13 cellular contexts compared by ENCODE assay signal in genomic region chr18:44592639-44593038, GRCh38.
DNase-seq lines count a peak whose midpoint lies in the region; ATAC-seq and TF ChIP-seq lines count a peak whose summit lies in the region.
"Had no signal": no experiment of that assay in that cellular context is flagged by ENCODE, and none has a peak within 500 bp of the region (broad histone marks: within the 10 kb centered on the region; RNA-seq: fewer than 3 reads in every experiment).

No MANE protein-coding gene starts in this region.

- no peak overlapping the region for H3K14ac ChIP-seq in IMR-90 (replicated peaks; ENCODE audit: low read depth, low read length)

- H3K4me3 ChIP-seq in IMR-90 (ENCODE audit: insufficient read depth, low read depth, low read length) (no peak overlapping the region), left ventricle myocardium inferior (no peak overlapping the region), skeletal muscle satellite cell (ENCODE audit: low read length) (no peak overlapping the region), endodermal cell (ENCODE audit: low read length) (no peak overlapping the region), H7 (ENCODE audit: insufficient read depth, low read depth, low read length) (no peak overlapping the region)

- H2BK5ac ChIP-seq in IMR-90 (ENCODE audit: low read depth, low read length, poor library complexity, severe bottlenecking), result no peak overlapping the region

- CTCF ChIA-PET in IMR-90 (lab: Yijun Ruan, JAX), result no interaction called here

- H3K9me1 ChIP-seq in IMR-90 (ENCODE audit: insufficient read depth, low read length), result no peaks in the 10 kb centered on the region

- no peak overlapping the region; a peak in 1 of 4 replicates for H4K8ac ChIP-seq in IMR-90 (ENCODE audit: low read depth in 2 of 2, low read length in 2 of 2)

- POLR2A ChIA-PET in IMR-90 (lab: Charles Lee; ENCODE audit: unreplicated experiment), result no interaction called here

- TF ChIP-seq RAD21 in IMR-90 (IDR thresholded peaks at IDR 0.05; ENCODE audit: low read length), result no peak

- WGBS in IMR-90 (ENCODE audit: extremely low coverage in 2 of 2, insufficient read length in 1 of 2), 2 experiments, result no CpG with 5 or more reads among the region's 2 CpGs
- WGBS in endodermal cell (ENCODE audit: insufficient coverage in 1 of 2, insufficient read length in 1 of 2), 2 experiments, result 78 to 92% methylated on average over 1 to 2 of the region's 2 CpGs

- H3K4ac ChIP-seq in IMR-90 (ENCODE audit: low read depth, low read length), result no peak overlapping the region

- no peak overlapping the region for H3K27ac Mint-ChIP-seq in endodermal cell
- H3K27ac Mint-ChIP-seq: activated naive CD4-positive, alpha-beta T cell treated with anti-CD3 and anti-CD28 coated beads, Interleukin-2, amount 50 U/mL, for 72 hours; effector memory CD8-positive, alpha-beta T cell; naive B cell had no signal

- in situ Hi-C loops in IMR-90 (cut with MboI; ENCODE audit: low sequenced_read_pairs), result no loop called here

- H2BK120ac ChIP-seq in IMR-90 (ENCODE audit: low read depth, low read length), result peak overlapping the region; percentile 38; the same call in 1 of the 2 replicates

- no peak overlapping the region for H2AK9ac ChIP-seq in IMR-90 (replicated peaks; ENCODE audit: low read depth, low read length, poor library complexity)

- H3K36me3 ChIP-seq in IMR-90 (ENCODE audit: control insufficient read depth, insufficient read depth, low read length) (no peaks in the 10 kb centered on the region), left ventricle myocardium inferior (no peaks in the 10 kb centered on the region), skeletal muscle satellite cell (ENCODE audit: insufficient read depth, low read length) (no peaks in the 10 kb centered on the region), endodermal cell (ENCODE audit: control insufficient read depth, insufficient read depth, low read length) (no peaks in the 10 kb centered on the region), H7 (replicated peaks; ENCODE audit: control insufficient read depth, insufficient read depth, low read length) (no peaks in the 10 kb centered on the region)

- no peaks in the 10 kb centered on the region for H3K36me3 Mint-ChIP-seq in endodermal cell (ENCODE audit: low read depth)
- H3K36me3 Mint-ChIP-seq: activated naive CD4-positive, alpha-beta T cell treated with anti-CD3 and anti-CD28 coated beads, Interleukin-2, amount 50 U/mL, for 72 hours; naive B cell had no signal

- ATAC-seq in IMR-90 (ENCODE audit: low read depth), result peak; percentile 81
- no peak for ATAC-seq in GM21515 (IDR thresholded peaks at IDR 0.05; ENCODE audit: unreplicated experiment)
- ATAC-seq: activated naive CD4-positive, alpha-beta T cell treated with anti-CD3 and anti-CD28 coated beads, Interleukin-2, amount 50 U/mL, for 72 hours; effector memory CD8-positive, alpha-beta T cell had no signal

- H3K79me1 ChIP-seq in IMR-90 (ENCODE audit: low read depth in 1 of 2, low read length in 2 of 2), result no peaks in the 10 kb centered on the region

- H3K18ac ChIP-seq in IMR-90 (ENCODE audit: low read depth, low read length), result no peak overlapping the region

- H2BK20ac ChIP-seq in IMR-90 (ENCODE audit: low read depth, low read length), result no peak overlapping the region

- peaks cover 10% of the 10 kb centered on the region for H3K4me1 Mint-ChIP-seq in endodermal cell

- H3K9ac ChIP-seq in IMR-90 (ENCODE audit: low read depth, low read length) (no peak overlapping the region), skeletal muscle satellite cell (ENCODE audit: low read depth, low read length) (peak overlapping the region; percentile 30), endodermal cell (ENCODE audit: extremely low read depth, low read length, poor library complexity, severe bottlenecking) (no peak overlapping the region)

- H3K27ac ChIP-seq in IMR-90 (ENCODE audit: insufficient read depth, low read length) (peak overlapping the region; percentile 81), left ventricle myocardium inferior (replicated peaks) (peak overlapping the region; percentile 70), endodermal cell (ENCODE audit: low read depth, low read length) (no peak overlapping the region)

- H3K23ac ChIP-seq in IMR-90 (ENCODE audit: low read depth, low read length), result no peak overlapping the region

- no peak overlapping the region for H3K56ac ChIP-seq in IMR-90 (ENCODE audit: extremely low read depth, insufficient read depth, low read length)

- H3K4me2 ChIP-seq in IMR-90 (ENCODE audit: low read depth, low read length), result 0 out of 2 replicates have a peak overlapping the region, but pooled peaks have one; percentile 43
- H3K4me2 ChIP-seq in skeletal muscle satellite cell (ENCODE audit: low read length), result no peak overlapping the region

- no peak overlapping the region for H4K91ac ChIP-seq in IMR-90 (ENCODE audit: insufficient read depth, low read depth, low read length)

- dilution Hi-C loops in IMR-90 (cut with HindIII; ENCODE audit: low sequenced_read_pairs, unreplicated experiment), result no loop called here

- peaks cover 5% of the 10 kb centered on the region for H3K4me1 ChIP-seq in IMR-90 (ENCODE audit: control insufficient read depth, insufficient read depth, low read length)
- H3K4me1 ChIP-seq in left ventricle myocardium inferior, result peaks cover 43% of the 10 kb centered on the region
- peaks cover 41% of the 10 kb centered on the region for H3K4me1 ChIP-seq in skeletal muscle satellite cell (ENCODE audit: control insufficient read depth, insufficient read depth, low read length)
- no peaks in the 10 kb centered on the region for H3K4me1 ChIP-seq in endodermal cell (ENCODE audit: control insufficient read depth, insufficient read depth, low read length)

- no peaks in the 10 kb centered on the region for H3K9me3 ChIP-seq in IMR-90 (ENCODE audit: control insufficient read depth, insufficient read depth, low read length)
- no peaks in the 10 kb centered on the region for H3K9me3 ChIP-seq in left ventricle myocardium inferior (replicated peaks)
- H3K9me3 ChIP-seq in skeletal muscle satellite cell (replicated peaks; ENCODE audit: low read length), result no peaks in the 10 kb centered on the region
- no peaks in the 10 kb centered on the region for H3K9me3 ChIP-seq in endodermal cell (ENCODE audit: control insufficient read depth, low read length)

- no peaks in the 10 kb centered on the region for H3K27me3 ChIP-seq in IMR-90 (ENCODE audit: control insufficient read depth, insufficient read depth, low read length)
- no peaks in the 10 kb centered on the region for H3K27me3 ChIP-seq in left ventricle myocardium inferior (ENCODE audit: low read depth)
- H3K27me3 ChIP-seq in skeletal muscle satellite cell (ENCODE audit: control insufficient read depth, insufficient read depth, low read length), result no peaks in the 10 kb centered on the region
- H3K27me3 ChIP-seq in endodermal cell (ENCODE audit: control insufficient read depth, insufficient read depth, low read length, poor library complexity, severe bottlenecking), result no peaks in the 10 kb centered on the region
- H3K27me3 ChIP-seq in H7 (ENCODE audit: control insufficient read depth, insufficient read depth, low read length), result no peaks in the 10 kb centered on the region

- H3K9me3 Mint-ChIP-seq in endodermal cell, result no peaks in the 10 kb centered on the region
- H3K9me3 Mint-ChIP-seq: activated naive CD4-positive, alpha-beta T cell treated with anti-CD3 and anti-CD28 coated beads, Interleukin-2, amount 50 U/mL, for 72 hours; effector memory CD8-positive, alpha-beta T cell; naive B cell had no signal

- no peaks in the 10 kb centered on the region for H4K20me1 ChIP-seq in IMR-90 (ENCODE audit: insufficient read depth, low read length)

- H2AFZ ChIP-seq in IMR-90 (replicated peaks; ENCODE audit: low read length, poor library complexity), result no peak overlapping the region

- intact Hi-C loops in IMR-90 (cut with micrococcal nuclease) (no loop called here), left ventricle myocardium inferior (cut with micrococcal nuclease) (no loop called here)

- H2BK15ac ChIP-seq in IMR-90 (ENCODE audit: low read depth, low read length), result no peak overlapping the region

- H2AK5ac ChIP-seq in IMR-90 (ENCODE audit: low read depth, low read length), result no peak overlapping the region

- DNase-seq in IMR-90 (peak; percentile 70), astrocyte of the hippocampus (ENCODE audit: low read depth, low spot score) (peak; percentile 64), left ventricle myocardium inferior (no peak), endodermal cell (no peak), H7 (no peak), hypothalamus (lab: John Stamatoyannopoulos, UW) (no peak)
- DNase-seq: effector memory CD8-positive, alpha-beta T cell; GOT3; naive B cell; NCI-H187 had no signal

- TF ChIP-seq CTCF in IMR-90 (conservative IDR thresholded peaks at IDR 0.05; ENCODE audit: low read depth, low read length) (no peak), left ventricle myocardium inferior (IDR thresholded peaks at IDR 0.05; ENCODE audit: borderline replicate concordance) (no peak), endodermal cell (conservative IDR thresholded peaks at IDR 0.05) (no peak)

- no peak overlapping the region for H3K4me3 Mint-ChIP-seq in endodermal cell
- H3K4me3 Mint-ChIP-seq: effector memory CD8-positive, alpha-beta T cell; naive B cell had no signal

- BruUV-seq in IMR-90 (replicated peaks; lab: Mats Ljungman, UMichigan), result no TSS peak

- TF ChIP-seq POLR2A in IMR-90 (IDR thresholded peaks at IDR 0.05; ENCODE audit: low read depth, low read length), result no peak

- H4K5ac ChIP-seq in IMR-90 (ENCODE audit: low read depth, low read length), result no peak overlapping the region

- H3K27me3 Mint-ChIP-seq in endodermal cell (ENCODE audit: insufficient read depth), result no peaks in the 10 kb centered on the region

TF ChIP-seq in IMR-90, 13 proteins besides CTCF, POLR2A, EP300 and RAD21:
- TF ChIP-seq USF2 (IDR thresholded peaks at IDR 0.05; ENCODE audit: low read depth, low read length), result no peak
- peak; percentile 63; the same call in 1 of the 2 replicates for TF ChIP-seq CEBPB (IDR thresholded peaks at IDR 0.05; ENCODE audit: low read depth, low read length)
- TF ChIP-seq FOS (IDR thresholded peaks at IDR 0.05; ENCODE audit: low read depth, low read length), result peak; percentile 50; the same call in 1 of the 2 replicates

Comparison
In these comparisons a context has a peak if more than half of its experiments do, and no peak if none do; other contexts are left out.
1. DNase-seq: peak in IMR-90 (single experiment) and astrocyte of the hippocampus (single experiment); none in left ventricle myocardium inferior (single experiment), endodermal cell (single experiment), H7 (single experiment) and hypothalamus (0 of 51).